5 cellular contexts compared by ENCODE assay signal in the genomic region with DNA sequence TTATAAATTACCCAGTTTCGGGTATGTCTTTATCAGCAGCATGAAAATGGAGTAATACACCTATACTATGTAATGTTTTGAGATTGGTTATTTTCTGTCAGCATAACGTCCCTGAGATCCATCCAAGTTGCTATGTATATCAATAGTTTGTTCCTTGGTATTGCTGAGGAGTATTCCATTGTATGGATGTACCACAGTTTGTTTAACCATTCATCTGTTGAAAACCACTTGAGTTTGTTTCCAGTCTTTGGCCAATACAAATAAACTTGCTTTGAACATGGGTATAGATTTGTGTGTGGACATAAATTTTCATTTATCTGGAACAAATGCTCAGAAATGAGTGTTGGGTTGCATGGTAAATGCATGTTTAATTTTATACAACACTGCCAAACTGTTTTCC.
"Had no signal": no experiment of that assay in that cellular context is flagged by ENCODE, and none has a peak within 500 bp of the region (broad histone marks: within the 10 kb centered on the region; RNA-seq: fewer than 3 reads in every experiment).

No MANE protein-coding gene starts in this region.

- H3K4me3 ChIP-seq: K562 had no signal

- H3K27ac ChIP-seq: HL-60 had no signal

- ATAC-seq: HepG2, K562 had no signal

- DNase-seq: IMR-90, KBM-7 had no signal
